ENCODE assay signal across 31 cellular contexts in genomic region chr12:98074286-98074685, GRCh38.
"Had no signal": no experiment of that assay in that cellular context is flagged by ENCODE, and none has a peak within 500 bp of the region (broad histone marks: within the 10 kb centered on the region; RNA-seq: fewer than 3 reads in every experiment).

No MANE protein-coding gene starts in this region.

- H3K4me1 ChIP-seq: adrenal gland, ascending aorta, body of pancreas, breast epithelium had no signal

- H3K4me3 ChIP-seq: adrenal gland, ascending aorta, body of pancreas, breast epithelium, cardiac muscle cell had no signal

- H3K36me3 ChIP-seq: adrenal gland, ascending aorta, brain microvascular endothelial cell, breast epithelium, cardiac muscle cell had no signal

- H3K27me3 ChIP-seq: adrenal gland, ascending aorta, body of pancreas, brain microvascular endothelial cell, breast epithelium, cardiac muscle cell had no signal

- DNase-seq: activated effector memory CD4-positive, alpha-beta T cell treated with anti-CD3 and anti-CD28 coated beads, Interleukin-2, amount 50 U/mL, for 16 hours; activated effector memory CD4-positive, alpha-beta T cell treated with Interleukin-2 at 50 U/mL for 16 hours; activated gamma-delta T cell; activated gamma-delta T cell treated with Interleukin-2 at 50 U/mL for 16 hours; activated naive CD4-positive, alpha-beta T cell; activated naive CD4-positive, alpha-beta T cell treated with anti-CD3 and anti-CD28 coated beads for 36 hours; activated naive CD4-positive, alpha-beta T cell treated with anti-CD3 and anti-CD28 coated beads, Interleukin-2, amount 10 ng/mL, durations not matched to agents 7 days and 5 days; activated naive CD4-positive, alpha-beta T cell treated with anti-CD3 and anti-CD28 coated beads, Interleukin-2, amount 50 U/mL, for 16 hours; activated naive CD4-positive, alpha-beta T cell treated with Interleukin-2 at 50 U/mL for 16 hours; activated naive CD8-positive, alpha-beta T cell treated with anti-CD3 and anti-CD28 coated beads for 36 hours; activated naive CD8-positive, alpha-beta T cell treated with anti-CD3 and anti-CD28 coated beads, Interleukin-2, amount 10 ng/mL, durations not matched to agents 7 days and 5 days; activated naive CD8-positive, alpha-beta T cell treated with anti-CD3 and anti-CD28 coated beads, Interleukin-2, amount 50 U/mL, for 24 hours; activated T-cell treated with anti-CD3 and anti-CD28 coated beads, Interleukin-2, amount 50 U/mL, for 1 hour; activated T-cell treated with anti-CD3 and anti-CD28 coated beads, Interleukin-2, amount 50 U/mL, for 24 hours; activated T-cell treated with anti-CD3 and anti-CD28 coated beads, Interleukin-2, amount 50 U/mL, for 4 hours; activated T-cell treated with anti-CD3 and anti-CD28 coated beads, Interleukin-2, amount 50 U/mL, for 72 hours; amniotic stem cell; amygdala; anterior cingulate cortex; aorta; brain microvascular endothelial cell; caudate nucleus; central memory CD4-positive, alpha-beta T cell; cerebellar nuclear complex had no signal

- ATAC-seq: activated naive CD4-positive, alpha-beta T cell treated with anti-CD3 and anti-CD28 coated beads, Interleukin-2, amount 50 U/mL, for 72 hours; activated naive CD8-positive, alpha-beta T cell treated with anti-CD3 and anti-CD28 coated beads, Interleukin-2, amount 50 U/mL, for 24 hours; activated T-cell treated with anti-CD3 and anti-CD28 coated beads, Interleukin-2, amount 50 U/mL, for 4 hours; activated T-cell treated with anti-CD3 and anti-CD28 coated beads, Interleukin-2, amount 50 U/mL, for 72 hours; activated T-helper 17 cell treated with anti-CD3 and anti-CD28 coated beads, Interleukin-2, amount 50 U/mL, for 72 hours; body of pancreas had no signal

- H3K9me3 ChIP-seq: adrenal gland, ascending aorta, body of pancreas, breast epithelium had no signal

- H3K27ac ChIP-seq: adrenal gland, ascending aorta, body of pancreas, brain microvascular endothelial cell, breast epithelium, cardiac muscle cell had no signal
